9 cellular contexts compared by ENCODE assay signal in the genomic region with DNA sequence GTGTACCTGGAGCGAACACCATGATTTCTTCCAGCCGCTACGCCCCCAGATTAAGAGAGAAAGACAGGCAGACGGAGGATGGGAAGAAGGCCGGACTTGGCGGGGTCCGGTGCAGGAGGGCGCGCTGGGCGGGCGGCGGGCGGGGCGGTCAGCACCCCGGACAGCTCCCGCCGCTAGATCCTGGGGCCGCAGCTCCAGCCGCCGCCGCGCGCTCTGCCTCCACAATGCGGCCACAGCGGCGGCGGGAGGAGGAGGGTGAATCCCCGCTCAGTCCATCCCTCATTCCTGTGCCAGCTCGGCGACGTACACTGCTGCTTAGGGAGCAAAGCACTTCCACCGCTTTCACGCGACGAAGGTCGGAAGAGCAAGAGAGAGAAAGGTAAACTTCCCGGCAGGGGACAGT. TPM values are rescaled to one million over a fixed set of nuclear protein-coding genes. Genes with fewer than 3 reads are reported as not detected.
DNase-seq lines count a peak whose midpoint lies in the region; ATAC-seq, FAIRE-seq and TF ChIP-seq lines count a peak whose summit lies in the region.
"Had no signal": no experiment of that assay in that cellular context is flagged by ENCODE, and none has a peak within 500 bp of the region (broad histone marks: within the 10 kb centered on the region; RNA-seq: fewer than 3 reads in every experiment).

A gene with protein sequence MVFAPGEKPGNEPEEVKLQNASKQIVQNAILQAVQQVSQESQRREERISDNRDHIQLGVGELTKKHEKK (minus strand): TSS at position 226 of the 403 bp plus-strand sequence. CDS start 204 bp downstream, at position 22.

- peak; percentile 86 for FAIRE-seq in urothelium cell line (lab: Jason Lieb, UNC)
- FAIRE-seq: colon had no signal

- TF ChIP-seq CTCF in GM12865 (IDR thresholded peaks at IDR 0.05; ENCODE audit: insufficient read depth, low read depth, low read length, missing control alignments): no peak

- ATAC-seq in left lobe of liver: peak; percentile 93
- ATAC-seq in GM19035 (IDR thresholded peaks at IDR 0.05; ENCODE audit: unreplicated experiment): no peak

- H3K4me3 ChIP-seq in GM12865 (ENCODE audit: low read depth, low read length): no peak within 1 kb of the TSS

- DNase-seq in GM12865 (ENCODE audit: low read depth) (peak; percentile 4), NCI-H2227 treated with DMSO at 0.1 percent for 48 hours (lab: John Stamatoyannopoulos, UW) (peak; percentile 3), cerebellar cortex (ENCODE audit: low spot score) (peak; percentile 68), left lobe of liver (ENCODE audit: low spot score) (no peak), urothelium cell line (ENCODE audit: low spot score) (peak; percentile 93), EL (no peak), UCSD-AML1 (lab: John Stamatoyannopoulos, UW; ENCODE audit: unreplicated experiment) (no peak)

RNA-seq across cellular contexts. Expression of the gene that starts here (rescaled TPM):
- 0.88 TPM for total RNA-seq in left lobe of liver

Comparison
In these comparisons a context has a peak if more than half of its experiments do, and no peak if none do; other contexts are left out.
1. Peak in ATAC-seq in left lobe of liver; RNA of the gene not detected or under 1 TPM.
2. DNase-seq: peak in GM12865 (single experiment), NCI-H2227 treated with DMSO at 0.1 percent for 48 hours (single experiment), cerebellar cortex (single experiment) and urothelium cell line (single experiment); none in left lobe of liver (single experiment), EL (single experiment) and UCSD-AML1 (single experiment).